ENCODE assay signal across 8 cellular contexts in the genomic region with DNA sequence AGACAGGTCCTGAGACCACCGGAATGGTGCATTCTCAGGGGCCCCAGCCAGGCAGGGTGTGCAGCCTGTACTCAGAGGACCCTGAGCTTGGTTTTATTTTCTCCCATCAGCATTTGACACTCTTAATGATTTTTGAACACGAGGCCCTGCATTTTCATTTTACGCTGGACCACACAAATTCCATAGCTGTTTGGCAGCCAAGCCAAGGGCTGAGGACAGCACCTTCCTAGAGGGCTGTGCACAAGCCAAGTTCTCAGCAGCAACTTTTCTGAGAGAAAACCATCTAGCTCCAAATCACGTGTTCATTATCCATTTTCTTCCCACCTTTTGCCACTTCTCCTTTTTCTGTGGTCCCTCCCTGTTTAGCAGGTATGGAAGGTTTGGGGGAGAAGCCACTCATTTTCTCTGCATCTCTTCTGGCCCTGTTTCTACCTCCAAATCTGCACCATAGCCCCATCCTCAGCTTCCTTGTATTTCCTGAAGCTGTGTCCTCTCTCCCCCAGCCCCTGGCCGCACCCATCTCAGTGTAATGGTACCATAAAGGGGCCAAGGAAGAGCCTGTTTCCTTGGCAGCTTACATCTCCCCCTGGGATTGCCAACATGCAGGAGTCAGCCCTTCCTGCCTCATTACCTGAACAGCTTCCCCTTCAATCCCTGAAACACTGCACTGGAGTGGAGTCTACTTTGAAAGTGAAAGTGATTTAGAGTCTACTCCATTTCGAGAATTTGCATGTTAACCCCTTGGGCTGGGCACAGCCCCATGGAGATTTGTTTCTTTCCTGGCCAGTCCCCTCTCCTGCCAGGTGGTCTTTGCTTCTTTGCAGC.
DNase-seq lines count a peak whose midpoint lies in the region; ATAC-seq, FAIRE-seq and TF ChIP-seq lines count a peak whose summit lies in the region.

No MANE protein-coding gene starts in this region.

- TF ChIP-seq POLR2A in erythroblast (IDR thresholded peaks at IDR 0.05; ENCODE audit: low read length) = no peak

- no peak for TF ChIP-seq CTCF in bronchial epithelial cell (IDR thresholded peaks at IDR 0.05; ENCODE audit: insufficient read depth, low read length, severe bottlenecking)

- H3K27me3 ChIP-seq in bronchial epithelial cell (ENCODE audit: control insufficient read depth, insufficient read depth, low read length) = no peaks in the 10 kb centered on the region

- FAIRE-seq in bronchial epithelial cell (lab: Jason Lieb, UNC) = peak; percentile 86

- peak; percentile 2 for DNase-seq in NOMO-1 treated with DMSO at 0.1 percent for 48 hours (lab: John Stamatoyannopoulos, UW; ENCODE audit: unreplicated experiment)
- DNase-seq in NOMO-1 treated with dmso at 0.1 percent for 144 hours (lab: John Stamatoyannopoulos, UW; ENCODE audit: unreplicated experiment) = no peak
- no peak for DNase-seq in bronchial epithelial cell (ENCODE audit: low read depth)
- peak; percentile 42 for DNase-seq in retina
- DNase-seq in amygdala (lab: John Stamatoyannopoulos, UW) = no peak
- no peak for DNase-seq in NCI-H510A (lab: John Stamatoyannopoulos, UW)
- no peak for DNase-seq in erythroblast (lab: John Stamatoyannopoulos, UW)

- no peak overlapping the region for H3K4me3 ChIP-seq in bronchial epithelial cell (ENCODE audit: low read depth, low read length)

- H3K36me3 ChIP-seq in bronchial epithelial cell (ENCODE audit: control insufficient read depth, insufficient read depth, low read length) = no peaks in the 10 kb centered on the region

- peak; percentile 69 for ATAC-seq in HG03175 (IDR thresholded peaks at IDR 0.05; ENCODE audit: unreplicated experiment)

Comparison
In these comparisons a context has a peak if more than half of its experiments do, and no peak if none do; other contexts are left out.
1. DNase-seq: peak in NOMO-1 treated with DMSO at 0.1 percent for 48 hours (single experiment) and retina (single experiment); none in NOMO-1 treated with dmso at 0.1 percent for 144 hours (single experiment), bronchial epithelial cell (single experiment), amygdala (0 of 56), NCI-H510A (single experiment) and erythroblast (0 of 2).